9 cellular contexts compared by ENCODE assay signal in genomic region chr3:5226783-5227182, GRCh38. TPM values are rescaled to one million over a fixed set of nuclear protein-coding genes. Genes with fewer than 3 reads are reported as not detected.
DNase-seq lines count a peak whose midpoint lies in the region; ATAC-seq, FAIRE-seq and TF ChIP-seq lines count a peak whose summit lies in the region.
"Had no signal": no experiment of that assay in that cellular context is flagged by ENCODE, and none has a peak within 500 bp of the region (broad histone marks: within the 10 kb centered on the region; RNA-seq: fewer than 3 reads in every experiment).

No MANE protein-coding gene starts in this region.

- H3K27me3 ChIP-seq in astrocyte (ENCODE audit: insufficient read depth, low read length) (no peaks in the 10 kb centered on the region), sigmoid colon (peaks cover 0 to 4% (median 0%) of the 10 kb centered on the region in 3 donors)

- H3K9me3 ChIP-seq in astrocyte (ENCODE audit: insufficient read depth, low read depth, low read length) (no peaks in the 10 kb centered on the region), sigmoid colon (no peaks in the 10 kb centered on the region)

- H3K79me2 ChIP-seq in astrocyte (ENCODE audit: insufficient read depth, low read length) = no peaks in the 10 kb centered on the region

- no peak overlapping the region for H3K4me3 ChIP-seq in astrocyte (ENCODE audit: insufficient read depth, low read depth, low read length)
- no peak overlapping the region for H3K4me3 ChIP-seq in sigmoid colon
- H3K4me3 ChIP-seq: SK-N-MC had no signal

- no peaks in the 10 kb centered on the region for H3K4me1 Mint-ChIP-seq in astrocyte (ENCODE audit: low read depth, unreplicated experiment)

- DNase-seq in GM10248 (ENCODE audit: extremely low spot score) = peak; percentile 35
- peak; percentile 12 for DNase-seq in astrocyte (ENCODE audit: low read depth)
- peak; percentile 10 for DNase-seq in midbrain (lab: John Stamatoyannopoulos, UW)
- DNase-seq in NCI-H1930 (lab: John Stamatoyannopoulos, UW) = no peak
- no peak for DNase-seq in activated CD4-positive, alpha-beta T cell treated with anti-CD3 and anti-CD28 coated beads, Interleukin-2, amount 50 U/mL, for 4 hours
- no peak for DNase-seq in sigmoid colon

- H3K4me3 Mint-ChIP-seq in astrocyte (ENCODE audit: unreplicated experiment) = no peak overlapping the region

- H3K4me1 ChIP-seq in astrocyte (ENCODE audit: insufficient read depth, low read length) = no peaks in the 10 kb centered on the region
- no peaks in the 10 kb centered on the region for H3K4me1 ChIP-seq in sigmoid colon

- intact Hi-C loops in sigmoid colon (cut with DNase I) = no loop called here

- no peaks in the 10 kb centered on the region for H4K20me1 ChIP-seq in astrocyte (ENCODE audit: insufficient read depth, low read length)

- POLR2A ChIA-PET in GM10248 (lab: Yijun Ruan, JAX) = no interaction called here

- no peak for TF ChIP-seq EP300 in sigmoid colon (IDR thresholded peaks at IDR 0.05)

- peak; percentile 48 for TF ChIP-seq CTCF in GM10248 (IDR thresholded peaks at IDR 0.05; ENCODE audit: control extremely low read depth, extremely low read depth, low read depth, missing control alignments)
- peak; percentile 64 for TF ChIP-seq CTCF in astrocyte (IDR thresholded peaks at IDR 0.05; ENCODE audit: insufficient read depth, low read depth, low read length)
- TF ChIP-seq CTCF in sigmoid colon (IDR thresholded peaks at IDR 0.05) = no peak

- no peak overlapping the region for H2AFZ ChIP-seq in astrocyte (ENCODE audit: low read depth, low read length)

- no peaks in the 10 kb centered on the region for H3K27me3 Mint-ChIP-seq in astrocyte (ENCODE audit: low read depth, unreplicated experiment)

- H3K36me3 ChIP-seq in astrocyte (ENCODE audit: insufficient read depth, low read length) (no peaks in the 10 kb centered on the region), sigmoid colon (peaks cover 0 to 3% (median 0%) of the 10 kb centered on the region in 4 donors)

- CTCF ChIA-PET in GM10248 (lab: Yijun Ruan, JAX) = interaction anchor here (0.6 to 1.9 kb wide), 10 partner anchors 8 to 504 kb away, joined by 3 to 10 read pairs (median 3); no protein-coding TSS in a partner anchor

- no peak overlapping the region for H3K27ac Mint-ChIP-seq in astrocyte (ENCODE audit: unreplicated experiment)

- peak; percentile 49 for ATAC-seq in HG03196 (IDR thresholded peaks at IDR 0.05; ENCODE audit: unreplicated experiment)
- no peak for ATAC-seq in GM21717 (IDR thresholded peaks at IDR 0.05; ENCODE audit: unreplicated experiment)

- TF ChIP-seq POLR2A in sigmoid colon (IDR thresholded peaks at IDR 0.05) = no peak

- no peaks in the 10 kb centered on the region for H3K9me3 Mint-ChIP-seq in astrocyte (ENCODE audit: unreplicated experiment)

- FAIRE-seq in astrocyte (lab: Jason Lieb, UNC) = no peak

- no peaks in the 10 kb centered on the region for H3K36me3 Mint-ChIP-seq in astrocyte (ENCODE audit: low read depth, unreplicated experiment)

- H3K27ac ChIP-seq in astrocyte (ENCODE audit: low read depth, low read length) = no peak overlapping the region
- H3K27ac ChIP-seq in sigmoid colon = no peak overlapping the region
- H3K27ac ChIP-seq: SK-N-MC had no signal

- peak overlapping the region; percentile 22 for H3K4me2 ChIP-seq in astrocyte (ENCODE audit: low read length)

- no peak overlapping the region for H3K9ac ChIP-seq in astrocyte (ENCODE audit: low read length)

- WGBS in sigmoid colon, 2 donors = 54% methylated on average over 6 of the region's 6 CpGs

RNA-seq across cellular contexts. Expression of gene EDEM1, which starts 39.3 kb away (rescaled TPM):
- total RNA-seq in astrocyte = 62.7 and 65.4 TPM in 2 replicates
- 10 to 100 TPM; 14.3 to 23.8 (median 20.5) TPM for total RNA-seq in sigmoid colon
- 10 to 100 TPM in 1 of 3 donors, 1 to 10 TPM in 2; 3.6 to 22.2 (median 5.1) TPM for polyA plus RNA-seq in sigmoid colon

Comparison
In these comparisons a context has a peak if more than half of its experiments do, and no peak if none do; other contexts are left out.
1. DNase-seq: peak in GM10248 (single experiment), astrocyte (single experiment) and midbrain (single experiment); none in NCI-H1930 (0 of 2), activated CD4-positive, alpha-beta T cell treated with anti-CD3 and anti-CD28 coated beads, Interleukin-2, amount 50 U/mL, for 4 hours (0 of 2) and sigmoid colon (single experiment).
2. CTCF ChIP-seq: peak in GM10248 (single experiment) and astrocyte (single experiment); none in sigmoid colon (0 of 4).